ENCODE assay signal across 11 cellular contexts in the genomic region with DNA sequence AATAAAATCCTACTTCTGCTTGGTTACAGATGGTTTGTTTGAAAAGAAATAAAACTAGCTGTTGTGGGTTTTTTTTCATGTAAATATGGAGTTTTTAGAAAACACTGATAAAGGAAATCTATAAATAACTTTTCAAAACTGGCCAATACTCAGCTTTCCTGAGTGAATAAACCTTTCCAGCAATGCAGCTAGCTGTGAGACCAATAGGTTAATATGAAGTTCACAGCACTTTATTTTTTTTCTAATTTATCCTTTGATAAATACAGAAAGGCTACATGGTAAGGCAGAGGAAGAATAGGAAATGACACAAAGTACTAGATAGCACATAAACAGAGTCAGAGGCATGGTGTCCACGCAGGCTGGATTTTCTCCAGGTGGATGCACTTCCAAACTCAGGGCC.
"Had no signal": no experiment of that assay in that cellular context is flagged by ENCODE, and none has a peak within 500 bp of the region (broad histone marks: within the 10 kb centered on the region; RNA-seq: fewer than 3 reads in every experiment).

No MANE protein-coding gene starts in this region.

- H3K27ac ChIP-seq: GM23248, HL-60 had no signal

- H3K9me3 ChIP-seq: HAP-1 had no signal

- H3K9ac ChIP-seq: GM23248 had no signal

- ATAC-seq: HCT116, HepG2, K562 had no signal

- H3K27ac Mint-ChIP-seq: HFFc6 had no signal

- H3K4me3 ChIP-seq: GM23248, HAP-1, K562 had no signal

- DNase-seq: GM23248, GOT3, HFFc6, IMR-90, KG1 had no signal

- H3K36me3 ChIP-seq: HAP-1 had no signal

- H3K4me3 Mint-ChIP-seq: HFFc6 had no signal

- H3K9me3 Mint-ChIP-seq: HFFc6 had no signal

- H2AFZ ChIP-seq: GM23248 had no signal

- FAIRE-seq: H54, HepG2, K562 had no signal
